Comparison of ENCODE assay signal across 2 cellular contexts in genomic region chr12:111937429-111937828, GRCh38.
TF ChIP-seq lines count a peak whose summit lies in the region.

No MANE protein-coding gene starts in this region.

TF ChIP-seq in WTC11, 78 proteins besides CTCF, POLR2A, EP300 and RAD21 (continued from another document):
- TF ChIP-seq ZNF425 (CRISPR knock-in tag; conservative IDR thresholded peaks at IDR 0.05) (no peak), ATF1 (CRISPR knock-in tag; IDR thresholded peaks at IDR 0.05) (no peak), ZNF416 (CRISPR knock-in tag; IDR thresholded peaks at IDR 0.05) (no peak), ARID4B (CRISPR knock-in tag; IDR thresholded peaks at IDR 0.05; ENCODE audit: borderline replicate concordance) (no peak), NFYB (CRISPR knock-in tag; conservative IDR thresholded peaks at IDR 0.05; ENCODE audit: low read depth) (no peak), ZNF232 (CRISPR knock-in tag; IDR thresholded peaks at IDR 0.05) (no peak), MAX (CRISPR knock-in tag; IDR thresholded peaks at IDR 0.05) (no peak), ZNF671 (CRISPR knock-in tag; IDR thresholded peaks at IDR 0.05) (no peak)

TF ChIP-seq in HepG2, 621 proteins besides CTCF, POLR2A, EP300 and RAD21 (continued from another document):
- no peak for TF ChIP-seq ZNF646 (CRISPR knock-in tag; IDR thresholded peaks at IDR 0.05)
- TF ChIP-seq ZNF18 (CRISPR knock-in tag; IDR thresholded peaks at IDR 0.05; ENCODE audit: insufficient replicate concordance) = no peak
- no peak for TF ChIP-seq KLF16 (CRISPR knock-in tag; IDR thresholded peaks at IDR 0.05)
- TF ChIP-seq ZNF432 (CRISPR knock-in tag; IDR thresholded peaks at IDR 0.05; ENCODE audit: borderline replicate concordance) = no peak
- no peak for TF ChIP-seq RBFOX2 (IDR thresholded peaks at IDR 0.05; ENCODE audit: low read depth, low read length)
- TF ChIP-seq KMT2B (CRISPR knock-in tag; IDR thresholded peaks at IDR 0.05) = no peak
- no peak for TF ChIP-seq ZNF260 (CRISPR knock-in tag; IDR thresholded peaks at IDR 0.05; ENCODE audit: borderline replicate concordance, low read depth)
- no peak for TF ChIP-seq HDAC6 (IDR thresholded peaks at IDR 0.05; ENCODE audit: low read depth, low read length)
- no peak for TF ChIP-seq HOXA5 (CRISPR knock-in tag; IDR thresholded peaks at IDR 0.05)
- no peak for TF ChIP-seq ZNF441 (CRISPR knock-in tag; IDR thresholded peaks at IDR 0.05; ENCODE audit: borderline replicate concordance)
- no peak for TF ChIP-seq KAT2B (IDR thresholded peaks at IDR 0.05; ENCODE audit: borderline replicate concordance, low read depth, low read length)
- TF ChIP-seq ZNF143 (CRISPR knock-in tag; IDR thresholded peaks at IDR 0.05) = no peak
- TF ChIP-seq MXD3 (CRISPR knock-in tag; IDR thresholded peaks at IDR 0.05) = no peak
- no peak for TF ChIP-seq ZNF513 (CRISPR knock-in tag; conservative IDR thresholded peaks at IDR 0.05)
- no peak for TF ChIP-seq CCAR2 (optimal IDR thresholded peaks at IDR 0.05; ENCODE audit: low read depth, low read length)
- TF ChIP-seq SAFB2 (CRISPR knock-in tag; IDR thresholded peaks at IDR 0.05; ENCODE audit: borderline replicate concordance, low read depth) = no peak
- TF ChIP-seq ZMYM4 (CRISPR knock-in tag; IDR thresholded peaks at IDR 0.05) = no peak
